In the genomic region with DNA sequence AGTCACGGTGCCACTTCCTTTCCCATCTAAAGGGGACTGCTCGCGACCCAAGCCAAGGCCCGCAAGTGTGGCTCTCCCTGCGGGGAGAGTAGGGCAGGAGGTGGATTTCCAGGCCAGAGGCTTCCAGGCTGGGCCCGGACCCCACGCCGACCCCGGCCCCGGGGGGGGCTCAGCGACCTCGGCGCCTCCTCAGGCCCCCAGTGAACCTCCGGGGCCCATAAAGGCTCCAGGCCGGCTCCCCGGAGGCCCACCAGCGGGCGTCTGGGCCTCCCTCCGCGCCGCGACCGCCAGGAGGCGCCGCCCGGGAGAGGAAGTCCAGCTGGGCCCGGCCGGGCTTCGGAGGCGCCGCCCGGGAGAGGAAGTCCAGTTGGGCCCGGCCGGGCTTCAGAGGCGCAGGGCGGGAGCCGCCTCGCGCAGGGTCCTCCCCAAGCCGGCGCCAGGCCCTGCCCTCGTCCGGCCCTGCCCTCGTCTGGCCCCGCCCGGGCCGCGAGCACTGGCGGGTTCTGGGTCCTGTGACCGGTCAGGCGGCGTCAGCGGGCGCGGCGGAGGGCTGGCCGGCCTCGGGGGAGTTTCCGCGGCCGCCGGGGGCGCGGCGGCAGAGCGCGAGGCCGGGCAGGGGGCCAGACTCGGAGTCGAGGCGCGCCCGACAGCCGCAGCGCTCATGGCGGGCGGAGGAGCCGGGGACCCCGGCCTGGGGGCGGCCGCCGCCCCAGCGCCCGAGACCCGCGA, we compare ENCODE assay signal across 1 cellular context.
TF ChIP-seq lines count a peak whose summit lies in the region.

A gene (plus strand): TSS at position 623 of the 729 bp plus-strand sequence. CDS start 39 bp downstream, at position 662.

TF ChIP-seq in K562, 482 proteins besides CTCF, POLR2A, EP300 and RAD21 (continued from another document and continues in another):
- TF ChIP-seq, protein P1, sequence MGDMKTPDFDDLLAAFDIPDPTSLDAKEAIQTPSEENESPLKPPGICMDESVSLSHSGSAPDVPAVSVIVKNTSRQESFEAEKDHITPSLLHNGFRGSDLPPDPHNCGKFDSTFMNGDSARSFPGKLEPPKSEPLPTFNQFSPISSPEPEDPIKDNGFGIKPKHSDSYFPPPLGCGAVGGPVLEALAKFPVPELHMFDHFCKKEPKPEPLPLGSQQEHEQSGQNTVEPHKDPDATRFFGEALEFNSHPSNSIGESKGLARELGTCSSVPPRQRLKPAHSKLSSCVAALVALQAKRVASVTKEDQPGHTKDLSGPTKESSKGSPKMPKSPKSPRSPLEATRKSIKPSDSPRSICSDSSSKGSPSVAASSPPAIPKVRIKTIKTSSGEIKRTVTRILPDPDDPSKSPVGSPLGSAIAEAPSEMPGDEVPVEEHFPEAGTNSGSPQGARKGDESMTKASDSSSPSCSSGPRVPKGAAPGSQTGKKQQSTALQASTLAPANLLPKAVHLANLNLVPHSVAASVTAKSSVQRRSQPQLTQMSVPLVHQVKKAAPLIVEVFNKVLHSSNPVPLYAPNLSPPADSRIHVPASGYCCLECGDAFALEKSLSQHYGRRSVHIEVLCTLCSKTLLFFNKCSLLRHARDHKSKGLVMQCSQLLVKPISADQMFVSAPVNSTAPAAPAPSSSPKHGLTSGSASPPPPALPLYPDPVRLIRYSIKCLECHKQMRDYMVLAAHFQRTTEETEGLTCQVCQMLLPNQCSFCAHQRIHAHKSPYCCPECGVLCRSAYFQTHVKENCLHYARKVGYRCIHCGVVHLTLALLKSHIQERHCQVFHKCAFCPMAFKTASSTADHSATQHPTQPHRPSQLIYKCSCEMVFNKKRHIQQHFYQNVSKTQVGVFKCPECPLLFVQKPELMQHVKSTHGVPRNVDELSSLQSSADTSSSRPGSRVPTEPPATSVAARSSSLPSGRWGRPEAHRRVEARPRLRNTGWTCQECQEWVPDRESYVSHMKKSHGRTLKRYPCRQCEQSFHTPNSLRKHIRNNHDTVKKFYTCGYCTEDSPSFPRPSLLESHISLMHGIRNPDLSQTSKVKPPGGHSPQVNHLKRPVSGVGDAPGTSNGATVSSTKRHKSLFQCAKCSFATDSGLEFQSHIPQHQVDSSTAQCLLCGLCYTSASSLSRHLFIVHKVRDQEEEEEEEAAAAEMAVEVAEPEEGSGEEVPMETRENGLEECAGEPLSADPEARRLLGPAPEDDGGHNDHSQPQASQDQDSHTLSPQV (IDR thresholded peaks at IDR 0.05) = peak; percentile 56; the same call in 1 of the 2 replicates
- peak; percentile 95 for TF ChIP-seq ZFX (CRISPR knock-in tag; IDR thresholded peaks at IDR 0.05)
- peak; percentile 95 for TF ChIP-seq SPI1 (IDR thresholded peaks at IDR 0.05; ENCODE audit: borderline replicate concordance, low read depth, low read length)
- TF ChIP-seq RBM15 (IDR thresholded peaks at IDR 0.05; ENCODE audit: insufficient read depth, low read length) = no peak
- TF ChIP-seq THRAP3 (IDR thresholded peaks at IDR 0.05; ENCODE audit: borderline replicate concordance) = no peak
- TF ChIP-seq, protein P2, sequence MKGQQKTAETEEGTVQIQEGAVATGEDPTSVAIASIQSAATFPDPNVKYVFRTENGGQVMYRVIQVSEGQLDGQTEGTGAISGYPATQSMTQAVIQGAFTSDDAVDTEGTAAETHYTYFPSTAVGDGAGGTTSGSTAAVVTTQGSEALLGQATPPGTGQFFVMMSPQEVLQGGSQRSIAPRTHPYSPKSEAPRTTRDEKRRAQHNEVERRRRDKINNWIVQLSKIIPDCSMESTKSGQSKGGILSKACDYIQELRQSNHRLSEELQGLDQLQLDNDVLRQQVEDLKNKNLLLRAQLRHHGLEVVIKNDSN (CRISPR knock-in tag; IDR thresholded peaks at IDR 0.05) = no peak; the same call in 1 of the 2 replicates
- no peak for TF ChIP-seq ATF1 (CRISPR knock-in tag; IDR thresholded peaks at IDR 0.05)
- TF ChIP-seq ATF1 (tag; IDR thresholded peaks at IDR 0.05) = 0 out of 2 replicates have a peak, but pooled peaks have one; percentile 29
- TF ChIP-seq U2AF1 (optimal IDR thresholded peaks at IDR 0.05; ENCODE audit: low read depth, low read length) = peak; percentile 29
- TF ChIP-seq, protein P3, sequence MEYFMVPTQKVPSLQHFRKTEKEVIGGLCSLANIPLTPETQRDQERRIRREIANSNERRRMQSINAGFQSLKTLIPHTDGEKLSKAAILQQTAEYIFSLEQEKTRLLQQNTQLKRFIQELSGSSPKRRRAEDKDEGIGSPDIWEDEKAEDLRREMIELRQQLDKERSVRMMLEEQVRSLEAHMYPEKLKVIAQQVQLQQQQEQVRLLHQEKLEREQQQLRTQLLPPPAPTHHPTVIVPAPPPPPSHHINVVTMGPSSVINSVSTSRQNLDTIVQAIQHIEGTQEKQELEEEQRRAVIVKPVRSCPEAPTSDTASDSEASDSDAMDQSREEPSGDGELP (CRISPR knock-in tag; IDR thresholded peaks at IDR 0.05; ENCODE audit: borderline replicate concordance) = peak; percentile 93
- TF ChIP-seq, protein P4, sequence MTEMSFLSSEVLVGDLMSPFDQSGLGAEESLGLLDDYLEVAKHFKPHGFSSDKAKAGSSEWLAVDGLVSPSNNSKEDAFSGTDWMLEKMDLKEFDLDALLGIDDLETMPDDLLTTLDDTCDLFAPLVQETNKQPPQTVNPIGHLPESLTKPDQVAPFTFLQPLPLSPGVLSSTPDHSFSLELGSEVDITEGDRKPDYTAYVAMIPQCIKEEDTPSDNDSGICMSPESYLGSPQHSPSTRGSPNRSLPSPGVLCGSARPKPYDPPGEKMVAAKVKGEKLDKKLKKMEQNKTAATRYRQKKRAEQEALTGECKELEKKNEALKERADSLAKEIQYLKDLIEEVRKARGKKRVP (CRISPR knock-in tag; IDR thresholded peaks at IDR 0.05) = peak; percentile 61; the same call in 1 of the 2 replicates
- TF ChIP-seq, protein P5, sequence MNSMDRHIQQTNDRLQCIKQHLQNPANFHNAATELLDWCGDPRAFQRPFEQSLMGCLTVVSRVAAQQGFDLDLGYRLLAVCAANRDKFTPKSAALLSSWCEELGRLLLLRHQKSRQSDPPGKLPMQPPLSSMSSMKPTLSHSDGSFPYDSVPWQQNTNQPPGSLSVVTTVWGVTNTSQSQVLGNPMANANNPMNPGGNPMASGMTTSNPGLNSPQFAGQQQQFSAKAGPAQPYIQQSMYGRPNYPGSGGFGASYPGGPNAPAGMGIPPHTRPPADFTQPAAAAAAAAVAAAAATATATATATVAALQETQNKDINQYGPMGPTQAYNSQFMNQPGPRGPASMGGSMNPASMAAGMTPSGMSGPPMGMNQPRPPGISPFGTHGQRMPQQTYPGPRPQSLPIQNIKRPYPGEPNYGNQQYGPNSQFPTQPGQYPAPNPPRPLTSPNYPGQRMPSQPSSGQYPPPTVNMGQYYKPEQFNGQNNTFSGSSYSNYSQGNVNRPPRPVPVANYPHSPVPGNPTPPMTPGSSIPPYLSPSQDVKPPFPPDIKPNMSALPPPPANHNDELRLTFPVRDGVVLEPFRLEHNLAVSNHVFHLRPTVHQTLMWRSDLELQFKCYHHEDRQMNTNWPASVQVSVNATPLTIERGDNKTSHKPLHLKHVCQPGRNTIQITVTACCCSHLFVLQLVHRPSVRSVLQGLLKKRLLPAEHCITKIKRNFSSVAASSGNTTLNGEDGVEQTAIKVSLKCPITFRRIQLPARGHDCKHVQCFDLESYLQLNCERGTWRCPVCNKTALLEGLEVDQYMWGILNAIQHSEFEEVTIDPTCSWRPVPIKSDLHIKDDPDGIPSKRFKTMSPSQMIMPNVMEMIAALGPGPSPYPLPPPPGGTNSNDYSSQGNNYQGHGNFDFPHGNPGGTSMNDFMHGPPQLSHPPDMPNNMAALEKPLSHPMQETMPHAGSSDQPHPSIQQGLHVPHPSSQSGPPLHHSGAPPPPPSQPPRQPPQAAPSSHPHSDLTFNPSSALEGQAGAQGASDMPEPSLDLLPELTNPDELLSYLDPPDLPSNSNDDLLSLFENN (IDR thresholded peaks at IDR 0.05; ENCODE audit: low read depth in 2 of 2, low read length in 2 of 2) = peak in 1 of 2 experiments; percentile 50; a peak in 1 of 4 replicates
- TF ChIP-seq HDAC6 (IDR thresholded peaks at IDR 0.05; ENCODE audit: low read depth, low read length) = no peak
- TF ChIP-seq MAZ (CRISPR knock-in tag; conservative IDR thresholded peaks at IDR 0.05 in 1 of 2, IDR thresholded peaks at IDR 0.05 in 1 of 2) = peak; percentile 73 to 90
- TF ChIP-seq, protein P6, sequence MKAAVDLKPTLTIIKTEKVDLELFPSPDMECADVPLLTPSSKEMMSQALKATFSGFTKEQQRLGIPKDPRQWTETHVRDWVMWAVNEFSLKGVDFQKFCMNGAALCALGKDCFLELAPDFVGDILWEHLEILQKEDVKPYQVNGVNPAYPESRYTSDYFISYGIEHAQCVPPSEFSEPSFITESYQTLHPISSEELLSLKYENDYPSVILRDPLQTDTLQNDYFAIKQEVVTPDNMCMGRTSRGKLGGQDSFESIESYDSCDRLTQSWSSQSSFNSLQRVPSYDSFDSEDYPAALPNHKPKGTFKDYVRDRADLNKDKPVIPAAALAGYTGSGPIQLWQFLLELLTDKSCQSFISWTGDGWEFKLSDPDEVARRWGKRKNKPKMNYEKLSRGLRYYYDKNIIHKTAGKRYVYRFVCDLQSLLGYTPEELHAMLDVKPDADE (conservative IDR thresholded peaks at IDR 0.05; ENCODE audit: control insufficient read depth, low read depth, low read length) = 0 out of 2 replicates have a peak, but pooled peaks have one; percentile 18
- peak; percentile 91 for TF ChIP-seq CXXC5 (CRISPR knock-in tag; IDR thresholded peaks at IDR 0.05)
- TF ChIP-seq, protein P7, sequence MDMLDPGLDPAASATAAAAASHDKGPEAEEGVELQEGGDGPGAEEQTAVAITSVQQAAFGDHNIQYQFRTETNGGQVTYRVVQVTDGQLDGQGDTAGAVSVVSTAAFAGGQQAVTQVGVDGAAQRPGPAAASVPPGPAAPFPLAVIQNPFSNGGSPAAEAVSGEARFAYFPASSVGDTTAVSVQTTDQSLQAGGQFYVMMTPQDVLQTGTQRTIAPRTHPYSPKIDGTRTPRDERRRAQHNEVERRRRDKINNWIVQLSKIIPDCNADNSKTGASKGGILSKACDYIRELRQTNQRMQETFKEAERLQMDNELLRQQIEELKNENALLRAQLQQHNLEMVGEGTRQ (CRISPR knock-in tag; IDR thresholded peaks at IDR 0.05) = peak; percentile 50
- TF ChIP-seq HMGN3 (IDR thresholded peaks at IDR 0.05; ENCODE audit: borderline replicate concordance, extremely low read depth, insufficient read length, low read depth, low read length) = peak; percentile 51
- no peak for TF ChIP-seq MCM3 (IDR thresholded peaks at IDR 0.05)
- peak; percentile 88 for TF ChIP-seq POLR2G (IDR thresholded peaks at IDR 0.05; ENCODE audit: low read depth, low read length)
- peak; percentile 46 for TF ChIP-seq SMC3 (conservative IDR thresholded peaks at IDR 0.05; ENCODE audit: insufficient read depth, low read depth, low read length)
- peak; percentile 94 for TF ChIP-seq SMAD4 (CRISPR knock-in tag; conservative IDR thresholded peaks at IDR 0.05)
- peak; percentile 67; the same call in 1 of the 2 replicates for TF ChIP-seq ETV5 (CRISPR knock-in tag; IDR thresholded peaks at IDR 0.05; ENCODE audit: low read depth)
- TF ChIP-seq MTA3 (IDR thresholded peaks at IDR 0.05; ENCODE audit: borderline replicate concordance) = peak; percentile 53; the same call in 1 of the 2 replicates
- TF ChIP-seq ILF3 (IDR thresholded peaks at IDR 0.05; ENCODE audit: borderline replicate concordance) = peak; percentile 76; the same call in 1 of the 2 replicates
- TF ChIP-seq FIP1L1 (IDR thresholded peaks at IDR 0.05; ENCODE audit: low read depth, low read length, poor library complexity, severe bottlenecking) = peak; percentile 42
- TF ChIP-seq SIN3B (IDR thresholded peaks at IDR 0.05; ENCODE audit: low read depth) = peak; percentile 45
- TF ChIP-seq, protein P8, sequence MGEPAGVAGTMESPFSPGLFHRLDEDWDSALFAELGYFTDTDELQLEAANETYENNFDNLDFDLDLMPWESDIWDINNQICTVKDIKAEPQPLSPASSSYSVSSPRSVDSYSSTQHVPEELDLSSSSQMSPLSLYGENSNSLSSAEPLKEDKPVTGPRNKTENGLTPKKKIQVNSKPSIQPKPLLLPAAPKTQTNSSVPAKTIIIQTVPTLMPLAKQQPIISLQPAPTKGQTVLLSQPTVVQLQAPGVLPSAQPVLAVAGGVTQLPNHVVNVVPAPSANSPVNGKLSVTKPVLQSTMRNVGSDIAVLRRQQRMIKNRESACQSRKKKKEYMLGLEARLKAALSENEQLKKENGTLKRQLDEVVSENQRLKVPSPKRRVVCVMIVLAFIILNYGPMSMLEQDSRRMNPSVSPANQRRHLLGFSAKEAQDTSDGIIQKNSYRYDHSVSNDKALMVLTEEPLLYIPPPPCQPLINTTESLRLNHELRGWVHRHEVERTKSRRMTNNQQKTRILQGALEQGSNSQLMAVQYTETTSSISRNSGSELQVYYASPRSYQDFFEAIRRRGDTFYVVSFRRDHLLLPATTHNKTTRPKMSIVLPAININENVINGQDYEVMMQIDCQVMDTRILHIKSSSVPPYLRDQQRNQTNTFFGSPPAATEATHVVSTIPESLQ (CRISPR knock-in tag; IDR thresholded peaks at IDR 0.05) = no peak
- 0 out of 2 replicates have a peak, but pooled peaks have one; percentile 66 for TF ChIP-seq ZNF589 (CRISPR knock-in tag; IDR thresholded peaks at IDR 0.05; ENCODE audit: low read depth)
- TF ChIP-seq ZNF431 (CRISPR knock-in tag; IDR thresholded peaks at IDR 0.05) = peak; percentile 61; the same call in 1 of the 2 replicates
- 0 out of 2 replicates have a peak, but pooled peaks have one; percentile 71 for TF ChIP-seq ZNF764 (CRISPR knock-in tag; IDR thresholded peaks at IDR 0.05; ENCODE audit: low read depth)
- no peak for TF ChIP-seq GTF2A2 (tag; IDR thresholded peaks at IDR 0.05)
